Comparison of ENCODE assay signal across 20 cellular contexts in the genomic region with DNA sequence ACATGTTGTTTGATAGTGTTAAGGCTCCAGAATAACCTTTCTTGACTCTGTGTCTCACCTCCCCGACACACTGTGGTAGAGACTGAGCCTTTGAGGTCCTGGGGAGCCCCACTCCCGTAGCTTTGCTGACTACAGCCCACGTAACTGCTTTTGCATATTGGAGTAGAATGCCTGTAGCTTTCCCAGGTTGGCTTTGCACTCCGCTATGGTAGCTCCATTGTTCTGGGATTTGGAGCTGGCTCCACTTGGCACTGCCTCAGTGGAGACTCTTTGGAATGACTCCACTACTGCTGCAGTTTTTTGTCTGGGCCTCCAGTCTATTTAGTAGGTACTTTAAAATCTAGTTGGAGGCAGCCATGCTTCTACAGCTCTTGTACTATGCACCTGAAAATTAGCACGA.
"Had no signal": no experiment of that assay in that cellular context is flagged by ENCODE, and none has a peak within 500 bp of the region (broad histone marks: within the 10 kb centered on the region; RNA-seq: fewer than 3 reads in every experiment).

No MANE protein-coding gene starts in this region.

- H3K4me3 Mint-ChIP-seq: T-helper 17 cell had no signal

- H3K4me1 ChIP-seq: SJCRH30 had no signal

- H3K27ac ChIP-seq: PC-9, Peyer's patch, SJCRH30 had no signal

- H3K4me3 ChIP-seq: PC-9, Peyer's patch, SJCRH30 had no signal

- H3K4me1 Mint-ChIP-seq: T-helper 17 cell had no signal

- H3K27ac Mint-ChIP-seq: T-helper 17 cell had no signal

- H3K36me3 ChIP-seq: Peyer's patch, SJCRH30 had no signal

- ATAC-seq: Right ventricle myocardium inferior, T-helper 17 cell had no signal

- DNase-seq: Karpas-422, KG1, MM.1S, NCI-H1092 treated with DMSO at 0.1 percent for 48 hours, NCI-H1436, NCI-H187, NCI-H2029, NCI-H2171 treated with DMSO at 0.1 percent for 48 hours, NCI-H2227 treated with DMSO at 0.1 percent for 48 hours, NCI-H524, NCI-H69, NCI-H774, OCI-M1, PC-9, Peyer's patch, SHP77 treated with DMSO at 0.1 percent for 48 hours, SJCRH30, T-helper 1 cell, T-helper 17 cell had no signal

- H3K9me3 ChIP-seq: Peyer's patch, SJCRH30 had no signal

- H3K27me3 ChIP-seq: Peyer's patch had no signal

- H3K4me2 ChIP-seq: PC-9 had no signal

- H2AFZ ChIP-seq: PC-9 had no signal
